ENCODE assay signal across 29 cellular contexts in the genomic region with DNA sequence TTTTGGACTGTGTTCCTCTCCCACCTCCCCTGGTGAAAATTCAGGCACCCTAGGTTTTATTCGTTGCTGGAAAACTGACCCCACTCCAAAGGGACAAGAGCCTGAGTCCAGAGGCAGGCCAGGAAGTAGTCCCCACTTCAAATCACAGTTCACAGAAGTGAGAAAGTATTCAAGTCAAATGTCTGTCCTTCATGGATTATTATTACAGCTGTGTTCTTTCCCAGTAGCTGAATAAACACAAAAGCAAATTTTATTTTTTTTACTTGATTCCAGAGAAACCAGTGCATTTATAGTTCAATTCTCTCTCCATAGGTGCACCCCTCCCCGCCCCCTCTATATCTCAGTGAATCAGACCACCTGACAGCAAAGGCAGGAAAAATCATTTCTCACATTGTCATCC.
"Had no signal": no experiment of that assay in that cellular context is flagged by ENCODE, and none has a peak within 500 bp of the region (broad histone marks: within the 10 kb centered on the region; RNA-seq: fewer than 3 reads in every experiment).

No MANE protein-coding gene starts in this region.

- H3K4me1 ChIP-seq: gastroesophageal sphincter, left lung, psoas muscle, stomach, tibial artery had no signal

- H3K9me3 Mint-ChIP-seq: central memory CD8-positive, alpha-beta T cell; nephron; type B pancreatic cell had no signal

- H3K36me3 ChIP-seq: cardiac muscle cell, gastroesophageal sphincter, heart left ventricle, left lung, stomach, tibial artery had no signal

- H3K4me2 ChIP-seq: hepatocyte, smooth muscle cell had no signal

- H3K4me1 Mint-ChIP-seq: central memory CD8-positive, alpha-beta T cell; naive thymus-derived CD4-positive, alpha-beta T cell; stimulated activated effector memory CD8-positive, alpha-beta T cell treated with anti-CD3 and anti-CD28 coated beads, Interleukin-12 subunit alpha, Interleukin-12 subunit beta, amount 100 ng/mL, for 72 hours had no signal

- H3K9me3 ChIP-seq: gastroesophageal sphincter, heart left ventricle, left lung, psoas muscle, stomach, tibial artery had no signal

- H3K27ac ChIP-seq: cardiac muscle cell, epithelial cell of prostate, gastroesophageal sphincter, heart left ventricle, hepatocyte, left lung, psoas muscle, stomach, tibial artery had no signal

- H2AFZ ChIP-seq: hepatocyte had no signal

- H3K79me2 ChIP-seq: hepatocyte had no signal

- DNase-seq: cortex of kidney; effector memory CD8-positive, alpha-beta T cell; foreskin fibroblast; heart left ventricle; kidney; left lung; mammary epithelial cell; mesendoderm; midbrain; naive thymus-derived CD4-positive, alpha-beta T cell; posterior cingulate gyrus; psoas muscle; right cardiac atrium; stimulated activated CD4-positive, alpha-beta T cell treated with anti-CD3 and anti-CD28 coated beads, Interleukin-12 subunit alpha, Interleukin-12 subunit beta, amount 100 ng/mL, for 4 hours; stimulated activated CD4-positive, alpha-beta T cell treated with anti-CD3 and anti-CD28 coated beads, Interleukin-1b, Interleukin-23, amount 100 ng/mL, for 48 hours; stimulated activated CD4-positive, alpha-beta T cell treated with anti-CD3 and anti-CD28 coated beads, Interleukin-4, amount 100 ng/mL, for 1 hour; stimulated activated naive CD4-positive, alpha-beta T cell treated with Interleukin-2 at 50 U/mL for 16 hours; stomach; tibial artery had no signal

- ATAC-seq: effector memory CD8-positive, alpha-beta T cell; esophagus mucosa; gastroesophageal sphincter; heart left ventricle; left lung; naive thymus-derived CD4-positive, alpha-beta T cell; psoas muscle; right cardiac atrium; stimulated activated effector memory CD8-positive, alpha-beta T cell treated with anti-CD3 and anti-CD28 coated beads, Interleukin-12 subunit alpha, Interleukin-12 subunit beta, amount 100 ng/mL, for 72 hours had no signal

- H3K27ac Mint-ChIP-seq: effector memory CD8-positive, alpha-beta T cell; naive thymus-derived CD4-positive, alpha-beta T cell; stimulated activated effector memory CD8-positive, alpha-beta T cell treated with anti-CD3 and anti-CD28 coated beads, Interleukin-12 subunit alpha, Interleukin-12 subunit beta, amount 100 ng/mL, for 72 hours; type B pancreatic cell had no signal

- H3K27me3 ChIP-seq: cardiac muscle cell, gastroesophageal sphincter, heart left ventricle, hepatocyte, left lung, tibial artery had no signal

- H3K4me3 ChIP-seq: cardiac muscle cell, gastroesophageal sphincter, heart left ventricle, hepatocyte, left lung, psoas muscle, smooth muscle cell, stomach, tibial artery had no signal

- H3K36me3 Mint-ChIP-seq: naive thymus-derived CD4-positive, alpha-beta T cell; stimulated activated effector memory CD8-positive, alpha-beta T cell treated with anti-CD3 and anti-CD28 coated beads, Interleukin-12 subunit alpha, Interleukin-12 subunit beta, amount 100 ng/mL, for 72 hours; type B pancreatic cell had no signal

- H3K27me3 Mint-ChIP-seq: central memory CD8-positive, alpha-beta T cell; effector memory CD8-positive, alpha-beta T cell had no signal

- H3K4me3 Mint-ChIP-seq: central memory CD8-positive, alpha-beta T cell; effector memory CD8-positive, alpha-beta T cell; naive thymus-derived CD4-positive, alpha-beta T cell; nephron; stimulated activated effector memory CD8-positive, alpha-beta T cell treated with anti-CD3 and anti-CD28 coated beads, Interleukin-12 subunit alpha, Interleukin-12 subunit beta, amount 100 ng/mL, for 72 hours; type B pancreatic cell had no signal

- FAIRE-seq: kidney had no signal
